Comparison of ENCODE assay signal across 23 cellular contexts in the genomic region with DNA sequence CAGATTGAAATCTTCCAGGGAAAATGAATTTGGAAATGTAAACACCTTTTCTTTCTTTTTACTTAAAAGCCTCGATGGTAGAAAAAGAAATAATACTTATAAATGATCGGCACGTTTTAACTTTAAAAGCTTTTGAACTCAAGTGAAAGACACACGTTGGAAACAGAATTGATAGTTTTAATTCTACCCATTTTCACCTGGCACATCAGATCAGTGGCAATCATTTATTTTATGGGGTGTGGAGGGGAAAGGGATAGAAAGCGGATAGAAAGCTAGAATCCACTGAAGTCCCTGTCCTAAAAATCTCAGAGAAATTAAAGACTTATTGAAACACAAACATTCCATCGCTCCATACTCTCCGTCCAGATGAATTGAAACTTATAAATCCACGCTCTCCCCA. TPM values are rescaled to one million over a fixed set of nuclear protein-coding genes. Genes with fewer than 3 reads are reported as not detected.
DNase-seq lines count a peak whose midpoint lies in the region; ATAC-seq and TF ChIP-seq lines count a peak whose summit lies in the region.
"Had no signal": no experiment of that assay in that cellular context is flagged by ENCODE, and none has a peak within 500 bp of the region (broad histone marks: within the 10 kb centered on the region; RNA-seq: fewer than 3 reads in every experiment).

No MANE protein-coding gene starts in this region.

- H3K4me1 Mint-ChIP-seq in nephron: peaks cover 60% of the 10 kb centered on the region

- peak overlapping the region; percentile 98 to 100 (median 100) for H3K27ac Mint-ChIP-seq in nephron
- H3K27ac Mint-ChIP-seq: dendritic cell treated with granulocyte-macrophage colony-stimulating factor and Interleukin-4, amounts not matched to agents 40 ng/mL and 50 ng/mL, for 4 days; H9; naive thymus-derived CD4-positive, alpha-beta T cell had no signal

- peaks cover 88% of the 10 kb centered on the region for H3K27me3 Mint-ChIP-seq in nephron (ENCODE audit: low read depth)

- ATAC-seq in left lung: no peak
- ATAC-seq: naive thymus-derived CD4-positive, alpha-beta T cell; sciatic nerve had no signal

- H3K9me3 ChIP-seq in endocrine pancreas (ENCODE audit: control insufficient read depth, low read length): no peaks in the 10 kb centered on the region
- no peaks in the 10 kb centered on the region for H3K9me3 ChIP-seq in transverse colon
- no peaks in the 10 kb centered on the region for H3K9me3 ChIP-seq in left lung
- H3K9me3 ChIP-seq: pancreas had no signal

- DNase-seq in NCI-H1417 (lab: John Stamatoyannopoulos, UW): peak in 2 of 3 experiments; percentile 21 to 66
- DNase-seq in NCI-H1417 treated with DMSO at 0.1 percent for 48 hours (lab: John Stamatoyannopoulos, UW): no peak
- DNase-seq in transverse colon: no peak
- DNase-seq in left lung: no peak
- no peak for DNase-seq in COLO829 (ENCODE audit: low spot score)
- DNase-seq in dermis blood vessel endothelial cell: no peak
- DNase-seq: activated CD4-positive, alpha-beta T cell treated with anti-CD3 and anti-CD28 coated beads for 48 hours; CD4-positive, alpha-beta memory T cell; DMS153; foreskin fibroblast; H9; hypothalamus; naive thymus-derived CD4-positive, alpha-beta T cell; NCI-H1105; NCI-H2081 treated with DMSO at 0.1 percent for 48 hours; pancreas had no signal

- peaks cover 16% of the 10 kb centered on the region for H3K36me3 Mint-ChIP-seq in nephron (ENCODE audit: low read depth)

- H3K36me3 ChIP-seq in endocrine pancreas (ENCODE audit: control insufficient read depth, insufficient read depth, low read length) (no peaks in the 10 kb centered on the region), transverse colon (no peaks in the 10 kb centered on the region), left lung (no peaks in the 10 kb centered on the region)
- H3K36me3 ChIP-seq: pancreas had no signal

- 41 to 57% methylated on average over 8 of the region's 8 CpGs for WGBS in transverse colon (ENCODE audit: low coverage in 1 of 2), 2 donors

- H3K27me3 ChIP-seq in endocrine pancreas (ENCODE audit: control insufficient read depth, insufficient read depth, low read length) (no peaks in the 10 kb centered on the region), transverse colon (peaks cover 100% of the 10 kb centered on the region), left lung (peaks cover 68 to 100% of the 10 kb centered on the region in 2 donors)
- H3K27me3 ChIP-seq: pancreas had no signal

- H3K4me3 Mint-ChIP-seq in nephron: peak overlapping the region; percentile 96 to 98 (median 98)
- H3K4me3 Mint-ChIP-seq: dendritic cell treated with granulocyte-macrophage colony-stimulating factor and Interleukin-4, amounts not matched to agents 40 ng/mL and 50 ng/mL, for 4 days had no signal

- no peak for TF ChIP-seq EP300 in transverse colon (IDR thresholded peaks at IDR 0.05; ENCODE audit: low read depth)

- no peaks in the 10 kb centered on the region for H3K9me3 Mint-ChIP-seq in nephron
- H3K9me3 Mint-ChIP-seq: dendritic cell treated with granulocyte-macrophage colony-stimulating factor and Interleukin-4, amounts not matched to agents 40 ng/mL and 50 ng/mL, for 4 days had no signal

- TF ChIP-seq CTCF in nephron (IDR thresholded peaks at IDR 0.05; ENCODE audit: unreplicated experiment in 3 of 3) (no peak), transverse colon (IDR thresholded peaks at IDR 0.05) (no peak), left lung (IDR thresholded peaks at IDR 0.05) (no peak)

- intact Hi-C loops in transverse colon (cut with DNase I; ENCODE audit: low total_unique reads): loop anchor here (5.0 to 10.0 kb wide), 2 partner anchors 301 to 504 kb away; no protein-coding TSS in a partner anchor
- intact Hi-C loops in left lung (cut with DNase I): no loop called here

- no peak overlapping the region for H3K9ac ChIP-seq in endocrine pancreas (ENCODE audit: control insufficient read depth, insufficient read depth, low read length)

- H3K4me1 ChIP-seq in endocrine pancreas (ENCODE audit: control insufficient read depth, insufficient read depth, low read length) (no peaks in the 10 kb centered on the region), transverse colon (peaks cover 0 to 15% (median 2%) of the 10 kb centered on the region in 4 donors), left lung (no peaks in the 10 kb centered on the region)
- H3K4me1 ChIP-seq: pancreas had no signal

- no peak for TF ChIP-seq POLR2A in transverse colon (IDR thresholded peaks at IDR 0.05)

- in situ Hi-C loops in transverse colon (cut with MboI; ENCODE audit: low pct_ligation_motif_present in 1 of 4, low pct_unique_long_range_greater_than_20kb in 1 of 4, low sequenced_read_pairs in 3 of 4): loop anchor here (10.0 to 25.0 kb wide), 3 partner anchors 221 to 1596 kb away; no protein-coding TSS in a partner anchor

- H3K27ac ChIP-seq in transverse colon (peak overlapping the region; percentile 82 to 98 (median 90)), left lung (no peak overlapping the region)
- H3K27ac ChIP-seq: 22Rv1 had no signal

- H3K4me3 ChIP-seq in endocrine pancreas (ENCODE audit: control insufficient read depth, insufficient read depth, low read length) (peak overlapping the region; percentile 89), transverse colon (peak overlapping the region in 1 of 4 donors; percentile 12), left lung (no peak overlapping the region)
- H3K4me3 ChIP-seq: lung, pancreas had no signal

RNA-seq across cellular contexts. Expression of a gene that starts 8.4 kb away (rescaled TPM):
- 10 to 100 TPM; 16.5 to 43.4 (median 32.7) TPM for total RNA-seq in transverse colon
- 10 to 100 TPM; 14.1 to 18.7 TPM for total RNA-seq in left lung
- total RNA-seq in dermis blood vessel endothelial cell: 12.9 and 13.8 TPM in 2 replicates
- total RNA-seq: CD4-positive, alpha-beta memory T cell; T-helper 1 cell treated with Interleukin-12 subunit alpha and Interleukin-12 subunit beta and Interleukin-4 antibody, amounts not matched to agents 30 ng/mL and 1 ng/mL, for 36 hours had no signal

Comparison
In these comparisons a context has a peak if more than half of its experiments do, and no peak if none do; other contexts are left out.
1. DNase-seq: peak in NCI-H1417 (2 of 3); none in NCI-H1417 treated with DMSO at 0.1 percent for 48 hours (single experiment), transverse colon (single experiment), left lung (0 of 2), COLO829 (single experiment) and dermis blood vessel endothelial cell (single experiment).
2. H3K27ac ChIP-seq: peak in transverse colon (4 of 4); none in left lung (0 of 2).